ENCODE assay signal across 14 cellular contexts in genomic region chr5:153043876-153044275, GRCh38.
DNase-seq lines count a peak whose midpoint lies in the region; ATAC-seq and TF ChIP-seq lines count a peak whose summit lies in the region.
"Had no signal": no experiment of that assay in that cellular context is flagged by ENCODE, and none has a peak within 500 bp of the region (broad histone marks: within the 10 kb centered on the region; RNA-seq: fewer than 3 reads in every experiment).

No MANE protein-coding gene starts in this region.

- H3K27me3 ChIP-seq in RWPE2 (ENCODE audit: insufficient read depth, poor library complexity, severe bottlenecking): no peaks in the 10 kb centered on the region
- H3K27me3 ChIP-seq in foreskin keratinocyte: no peaks in the 10 kb centered on the region
- no peaks in the 10 kb centered on the region for H3K27me3 ChIP-seq in transverse colon

- WGBS in transverse colon (ENCODE audit: low coverage in 1 of 2), 2 donors: 71 to 82% methylated on average over 1 of the region's 1 CpG

- intact Hi-C loops in transverse colon (cut with DNase I; ENCODE audit: low total_unique reads): no loop called here

- no peak for TF ChIP-seq POLR2A in transverse colon (IDR thresholded peaks at IDR 0.05)

- H3K9me3 ChIP-seq in RWPE2 (ENCODE audit: severe bottlenecking): no peaks in the 10 kb centered on the region
- H3K9me3 ChIP-seq in transverse colon: no peaks in the 10 kb centered on the region

- in situ Hi-C loops in transverse colon (cut with MboI; ENCODE audit: low pct_ligation_motif_present in 1 of 4, low pct_unique_long_range_greater_than_20kb in 1 of 4, low sequenced_read_pairs in 3 of 4): no loop called here

- peak overlapping the region; percentile 13 for H3K27ac ChIP-seq in RWPE2 (ENCODE audit: poor library complexity, severe bottlenecking)
- H3K27ac ChIP-seq in foreskin keratinocyte: peak overlapping the region; percentile 24
- H3K27ac ChIP-seq in transverse colon: no peak overlapping the region

- POLR2A ChIA-PET in AG04449 (lab: Yijun Ruan, JAX): interaction anchor here (0.6 kb wide), 1 partner anchor 882 kb away, joined by 3 read pairs; no protein-coding TSS in a partner anchor

- CTCF ChIA-PET in AG04449 (lab: Yijun Ruan, JAX): no interaction called here

- no peaks in the 10 kb centered on the region for H3K36me3 ChIP-seq in RWPE2 (ENCODE audit: low read depth)
- H3K36me3 ChIP-seq in transverse colon: no peaks in the 10 kb centered on the region

- TF ChIP-seq CTCF in AG04449 (IDR thresholded peaks at IDR 0.05; ENCODE audit: insufficient read depth, low read length, missing control alignments) (no peak), RWPE2 (IDR thresholded peaks at IDR 0.05; ENCODE audit: poor library complexity, severe bottlenecking) (no peak), foreskin keratinocyte (conservative IDR thresholded peaks at IDR 0.05) (no peak), transverse colon (IDR thresholded peaks at IDR 0.05) (no peak)

- no peak for TF ChIP-seq EP300 in transverse colon (IDR thresholded peaks at IDR 0.05; ENCODE audit: low read depth)

- H3K4me1 ChIP-seq in RWPE2 (ENCODE audit: insufficient read depth, poor library complexity, severe bottlenecking) (peaks cover 13% of the 10 kb centered on the region), foreskin keratinocyte (peaks cover 18% of the 10 kb centered on the region), transverse colon (no peaks in the 10 kb centered on the region)

- DNase-seq in AG04449 (ENCODE audit: low read depth, low spot score): peak; percentile 5
- no peak for DNase-seq in RWPE2 (ENCODE audit: low spot score)
- peak; percentile 96 to 99 for DNase-seq in foreskin keratinocyte
- DNase-seq in renal cortical epithelial cell (ENCODE audit: low read depth): peak; percentile 19
- no peak for DNase-seq in SK-N-DZ (ENCODE audit: low spot score)
- no peak for DNase-seq in transverse colon
- DNase-seq: CD4-positive, CD25-positive, alpha-beta regulatory T cell; NCI-H187 treated with DMSO at 0.1 percent for 48 hours; NCI-H2171 treated with DMSO at 0.1 percent for 48 hours; NCI-H774; SHP77 had no signal

- no peak overlapping the region for H3K4me3 ChIP-seq in AG04449 (ENCODE audit: low read depth, low read length)
- no peak overlapping the region for H3K4me3 ChIP-seq in RWPE2 (ENCODE audit: severe bottlenecking)
- no peak overlapping the region for H3K4me3 ChIP-seq in transverse colon

- ATAC-seq in RWPE2 (ENCODE audit: low read depth) (peak; percentile 95), foreskin keratinocyte (peak; percentile 98), GM18520 (IDR thresholded peaks at IDR 0.05; ENCODE audit: unreplicated experiment) (no peak), GM19023 (IDR thresholded peaks at IDR 0.05; ENCODE audit: unreplicated experiment) (no peak)
- ATAC-seq: Panc1 had no signal

Comparison
In these comparisons a context has a peak if more than half of its experiments do, and no peak if none do; other contexts are left out.
1. DNase-seq: peak in AG04449 (single experiment), foreskin keratinocyte (2 of 2) and renal cortical epithelial cell (single experiment); none in RWPE2 (single experiment), SK-N-DZ (single experiment) and transverse colon (single experiment).
2. ATAC-seq: peak in RWPE2 (single experiment) and foreskin keratinocyte (single experiment); none in GM18520 (single experiment) and GM19023 (single experiment).
3. H3K27ac ChIP-seq: peak in RWPE2 (single experiment) and foreskin keratinocyte (single experiment); none in transverse colon (0 of 4).